In the genomic region with DNA sequence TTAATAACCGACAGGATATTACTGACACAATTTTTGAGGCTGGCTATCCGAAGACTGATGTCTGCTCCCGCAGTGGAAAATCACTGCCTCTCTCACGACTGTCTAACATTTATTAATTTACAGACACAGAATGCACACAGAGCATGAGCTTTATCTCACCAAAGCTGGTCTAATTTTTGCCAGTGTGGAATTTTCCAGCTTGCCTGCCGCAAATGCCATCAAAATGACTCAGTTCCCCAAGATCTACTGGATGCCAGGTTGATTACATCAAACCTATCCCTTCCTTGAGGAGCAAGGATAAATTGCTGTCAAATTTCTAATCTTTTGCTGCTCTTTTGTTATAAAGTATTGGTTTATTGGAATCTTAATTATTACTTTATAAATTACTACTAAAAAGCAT, we compare ENCODE assay signal across 17 cellular contexts.
A peak's percentile ranks its signal among the peaks of the same experiment; 100 is the strongest.
DNase-seq lines count a peak whose midpoint lies in the region; ATAC-seq and TF ChIP-seq lines count a peak whose summit lies in the region.
"Had no signal": no experiment of that assay in that cellular context is flagged by ENCODE, and none has a peak within 500 bp of the region (broad histone marks: within the 10 kb centered on the region; RNA-seq: fewer than 3 reads in every experiment).

No MANE protein-coding gene starts in this region.

- ATAC-seq in GM18870 (IDR thresholded peaks at IDR 0.05; ENCODE audit: unreplicated experiment) (no peak), GM21381 (IDR thresholded peaks at IDR 0.05; ENCODE audit: unreplicated experiment) (no peak), GM19455 (IDR thresholded peaks at IDR 0.05; ENCODE audit: unreplicated experiment) (no peak)
- no peak for ATAC-seq in activated CD8-positive, alpha-beta T cell treated with anti-CD3 and anti-CD28 coated beads, Interleukin-2, amount 10 ng/mL, durations not matched to agents 7 days and 5 days
- ATAC-seq: body of pancreas had no signal

- no peaks in the 10 kb centered on the region for H3K27me3 Mint-ChIP-seq in activated CD8-positive, alpha-beta T cell treated with anti-CD3 and anti-CD28 coated beads, Interleukin-2, amount 10 ng/mL, durations not matched to agents 7 days and 5 days (ENCODE audit: low read depth)

- peak; percentile 7 for DNase-seq in AG20443 (ENCODE audit: low spot score)
- peak; percentile 74 for DNase-seq in M059J (ENCODE audit: low read depth)
- DNase-seq in choroid plexus epithelial cell (ENCODE audit: low read depth): peak; percentile 49
- DNase-seq in activated CD8-positive, alpha-beta T cell treated with anti-CD3 and anti-CD28 coated beads, Interleukin-2, amount 10 ng/mL, durations not matched to agents 7 days and 5 days: no peak
- DNase-seq: activated effector memory CD4-positive, alpha-beta T cell treated with anti-CD3 and anti-CD28 coated beads, Interleukin-2, amount 50 U/mL, for 16 hours; BE2C; body of pancreas; DMS79; effector memory CD4-positive, alpha-beta T cell; NCI-H2171; stimulated activated CD4-positive, alpha-beta T cell treated with anti-CD3 and anti-CD28 coated beads, Interleukin-12 subunit alpha, Interleukin-12 subunit beta, amount 100 ng/mL, for 4 hours had no signal

- H3K27ac ChIP-seq in mesodermal cell (ENCODE audit: low read depth, low read length, severe bottlenecking): peak overlapping the region; percentile 44
- H3K27ac ChIP-seq: body of pancreas, parathyroid adenoma, VCaP had no signal

- H3K36me3 ChIP-seq in mesodermal cell (ENCODE audit: control insufficient read depth, insufficient read depth, low read length): no peaks in the 10 kb centered on the region
- H3K36me3 ChIP-seq: BE2C had no signal

- H3K36me3 Mint-ChIP-seq in activated CD8-positive, alpha-beta T cell treated with anti-CD3 and anti-CD28 coated beads, Interleukin-2, amount 10 ng/mL, durations not matched to agents 7 days and 5 days (ENCODE audit: low read depth): no peaks in the 10 kb centered on the region

- no peaks in the 10 kb centered on the region for H3K9me3 ChIP-seq in mesodermal cell (ENCODE audit: control insufficient read depth, low read length)
- H3K9me3 ChIP-seq: BE2C, body of pancreas had no signal

- POLR2A ChIA-PET in activated CD8-positive, alpha-beta T cell treated with anti-CD3 and anti-CD28 coated beads, Interleukin-2, amount 10 ng/mL, durations not matched to agents 7 days and 5 days (lab: Charles Lee): no interaction called here

- no peak for TF ChIP-seq CTCF in choroid plexus epithelial cell (conservative IDR thresholded peaks at IDR 0.05; ENCODE audit: low read depth, low read length)

- H3K9me3 Mint-ChIP-seq in activated CD8-positive, alpha-beta T cell treated with anti-CD3 and anti-CD28 coated beads, Interleukin-2, amount 10 ng/mL, durations not matched to agents 7 days and 5 days (ENCODE audit: insufficient read depth): peaks cover 9% of the 10 kb centered on the region

- no peak overlapping the region for H3K4me3 Mint-ChIP-seq in activated CD8-positive, alpha-beta T cell treated with anti-CD3 and anti-CD28 coated beads, Interleukin-2, amount 10 ng/mL, durations not matched to agents 7 days and 5 days

- CTCF ChIA-PET in activated CD8-positive, alpha-beta T cell treated with anti-CD3 and anti-CD28 coated beads, Interleukin-2, amount 10 ng/mL, durations not matched to agents 7 days and 5 days (lab: Charles Lee): no interaction called here

- no peaks in the 10 kb centered on the region for H3K4me1 Mint-ChIP-seq in activated CD8-positive, alpha-beta T cell treated with anti-CD3 and anti-CD28 coated beads, Interleukin-2, amount 10 ng/mL, durations not matched to agents 7 days and 5 days (ENCODE audit: low read depth)

- H3K27ac Mint-ChIP-seq in activated CD8-positive, alpha-beta T cell treated with anti-CD3 and anti-CD28 coated beads, Interleukin-2, amount 10 ng/mL, durations not matched to agents 7 days and 5 days: no peak overlapping the region

- peaks cover 12% of the 10 kb centered on the region for H3K4me1 ChIP-seq in mesodermal cell (ENCODE audit: control insufficient read depth, insufficient read depth, low read length, poor library complexity, severe bottlenecking)
- H3K4me1 ChIP-seq: BE2C, body of pancreas, parathyroid adenoma had no signal

- no peak overlapping the region for H3K4me3 ChIP-seq in choroid plexus epithelial cell (ENCODE audit: low read depth, low read length)
- no peak overlapping the region for H3K4me3 ChIP-seq in mesodermal cell (ENCODE audit: extremely low read depth, insufficient read depth, low read length, poor library complexity, severe bottlenecking)
- H3K4me3 ChIP-seq: body of pancreas had no signal

- 85 to 96% methylated on average over 4 to 5 of the region's 5 CpGs for WGBS in mesodermal cell (ENCODE audit: insufficient coverage in 2 of 2), 2 experiments
